ENCODE assay signal across 11 cellular contexts in genomic region chr1:160451119-160451858, GRCh38. TPM values are rescaled to one million over a fixed set of nuclear protein-coding genes. Genes with fewer than 3 reads are reported as not detected.
DNase-seq lines count a peak whose midpoint lies in the region; ATAC-seq and TF ChIP-seq lines count a peak whose summit lies in the region.
"Had no signal": no experiment of that assay in that cellular context is flagged by ENCODE, and none has a peak within 500 bp of the region (broad histone marks: within the 10 kb centered on the region; RNA-seq: fewer than 3 reads in every experiment).

No MANE protein-coding gene starts in this region.

- no peak overlapping the region for H3K27ac ChIP-seq in GM23248
- H3K27ac ChIP-seq: gastroesophageal sphincter had no signal

- H3K79me2 ChIP-seq in GM23248 (ENCODE audit: insufficient read depth), result no peaks in the 10 kb centered on the region

- H3F3A ChIP-seq in GM23248 (ENCODE audit: insufficient read depth), result no peaks in the 10 kb centered on the region

- CTCF ChIA-PET in MCF 10A (lab: Yijun Ruan, JAX), result interaction anchor here (0.9 to 2.5 kb wide), 2 partner anchors 22 to 155 kb away, joined by 4 to 13 read pairs; no protein-coding TSS in a partner anchor

- in situ Hi-C loops in GM23248 (cut with MboI), result no loop called here

- H2AFZ ChIP-seq in GM23248, result no peak overlapping the region

- H3K36me3 Mint-ChIP-seq in MCF 10A (ENCODE audit: insufficient read depth, unreplicated experiment), result peaks cover 2% of the 10 kb centered on the region

- POLR2A ChIA-PET in MCF 10A (lab: Yijun Ruan, JAX), result interaction anchor here (0.8 kb wide), 1 partner anchor 93 kb away, joined by 3 read pairs; no protein-coding TSS in a partner anchor

- H3K9me2 ChIP-seq in GM23248 (ENCODE audit: insufficient read depth), result no peaks in the 10 kb centered on the region

- H3K27me3 Mint-ChIP-seq in MCF 10A (ENCODE audit: insufficient read depth, unreplicated experiment), result peaks cover 28% of the 10 kb centered on the region

- no peak overlapping the region for H3K9ac ChIP-seq in GM23248

- H3K4me3 Mint-ChIP-seq in MCF 10A (ENCODE audit: unreplicated experiment), result no peak overlapping the region

- H3K4me1 Mint-ChIP-seq in MCF 10A (ENCODE audit: insufficient read depth, unreplicated experiment), result no peaks in the 10 kb centered on the region

- peak; percentile 64 for ATAC-seq in GM18498 (IDR thresholded peaks at IDR 0.05; ENCODE audit: unreplicated experiment)
- peak; percentile 44 for ATAC-seq in GM21381 (IDR thresholded peaks at IDR 0.05; ENCODE audit: unreplicated experiment)
- peak; percentile 68 for ATAC-seq in HG03354 (IDR thresholded peaks at IDR 0.05; ENCODE audit: poor library complexity, severe bottlenecking, unreplicated experiment)
- ATAC-seq in left colon, result peak; percentile 96
- no peak for ATAC-seq in omental fat pad (ENCODE audit: low FRiP score)
- ATAC-seq: gastroesophageal sphincter had no signal

- peaks cover 12% of the 10 kb centered on the region for H3K27me3 ChIP-seq in GM23248 (replicated peaks; ENCODE audit: insufficient read depth)
- H3K27me3 ChIP-seq: gastroesophageal sphincter had no signal

- no peaks in the 10 kb centered on the region for H3K9me3 ChIP-seq in GM23248 (ENCODE audit: low read depth)
- H3K9me3 ChIP-seq: gastroesophageal sphincter had no signal

- WGBS in GM23248 (ENCODE audit: low coverage in 1 of 2, low lambda C conversion rate in 2 of 2, missing lambda C conversion rate in 2 of 2), 2 experiments, result 40 to 48% methylated on average over 7 of the region's 7 CpGs

- H4K20me1 ChIP-seq in GM23248 (ENCODE audit: insufficient read depth), result no peaks in the 10 kb centered on the region

- TF ChIP-seq CTCF in omental fat pad (IDR thresholded peaks at IDR 0.05) (no peak), MCF 10A (IDR thresholded peaks at IDR 0.05; ENCODE audit: unreplicated experiment) (no peak)

- no peaks in the 10 kb centered on the region for H3K9me3 Mint-ChIP-seq in MCF 10A (ENCODE audit: unreplicated experiment)

- BruUV-seq in MCF 10A (replicated peaks; lab: Mats Ljungman, UMichigan), result no TSS peak

- DNase-seq in left colon (no peak), omental fat pad (ENCODE audit: low spot score) (no peak), GM23248 (no peak), MCF 10A (ENCODE audit: unreplicated experiment) (no peak)
- DNase-seq in central memory CD4-positive, alpha-beta T cell, result no peak
- DNase-seq: activated CD4-positive, alpha-beta T cell treated with anti-CD3 and anti-CD28 coated beads, Interleukin-2, amount 50 U/mL, for 4 hours; midbrain had no signal

- H3K36me3 ChIP-seq in GM23248 (ENCODE audit: low read depth), result no peaks in the 10 kb centered on the region
- H3K36me3 ChIP-seq: gastroesophageal sphincter had no signal

- H3K4me2 ChIP-seq in GM23248 (ENCODE audit: unreplicated experiment), result no peak overlapping the region

- intact Hi-C loops in left colon (cut with DNase I, micrococcal nuclease) (no loop called here), MCF 10A (cut with micrococcal nuclease) (no loop called here)

- H3K4me3 ChIP-seq in GM23248, result no peak overlapping the region
- H3K4me3 ChIP-seq: gastroesophageal sphincter had no signal

- H3K27ac Mint-ChIP-seq in MCF 10A (ENCODE audit: low read depth, unreplicated experiment), result no peak overlapping the region

- no peaks in the 10 kb centered on the region for H3K4me1 ChIP-seq in GM23248 (ENCODE audit: insufficient read depth)
- H3K4me1 ChIP-seq: gastroesophageal sphincter had no signal

RNA-seq across cellular contexts. Expression of gene VANGL2, which starts 50.9 kb away (rescaled TPM):
- total RNA-seq in left colon (1 to 10 TPM; 5.8 to 6.3 TPM), omental fat pad (1 to 10 TPM in 2 of 4 donors, under 1 TPM in 2; 0.36 to 2.0 (median 1.0) TPM), MCF 10A (2022) (0.26 and 0.27 TPM in 2 replicates)
- not detected in 2 replicates for total RNA-seq in GM23248 (2014; rRNA removed; shearing (Covaris generic))
- polyA plus RNA-seq in GM23248 (2016; fragmentation: Nextera tagmentation; extraction: Ambion mirVana), result not detected in 2 replicates
